ENCODE assay signal across 8 cellular contexts in genomic region chr11:75867778-75868374, GRCh38. TPM values are rescaled to one million over a fixed set of nuclear protein-coding genes. Genes with fewer than 3 reads are reported as not detected.
DNase-seq lines count a peak whose midpoint lies in the region; ATAC-seq and TF ChIP-seq lines count a peak whose summit lies in the region.

No MANE protein-coding gene starts in this region.

- no peaks in the 10 kb centered on the region for H3K27me3 Mint-ChIP-seq in activated CD4-positive, alpha-beta T cell treated with anti-CD3 and anti-CD28 coated beads for 36 hours
- no peaks in the 10 kb centered on the region for H3K27me3 Mint-ChIP-seq in natural killer cell (ENCODE audit: low read depth in 2 of 2)

- intact Hi-C loops in activated CD4-positive, alpha-beta T cell treated with anti-CD3 and anti-CD28 coated beads for 36 hours (cut with DNase I, micrococcal nuclease): loop anchor here (1.0 to 5.0 kb wide), 5 partner anchors 51 to 161 kb away; partner anchors contain the start of gene UVRAG (in 2 of the 2)
- intact Hi-C loops in natural killer cell (cut with micrococcal nuclease): loop anchor here (1.0 to 5.0 kb wide), 2 partner anchors 51 to 65 kb away; partner anchors contain the start of gene UVRAG
- intact Hi-C loops in aorta (cut with DNase I): loop anchor here (1.0 to 10.0 kb wide), 3 partner anchors 65 to 163 kb away; no protein-coding TSS in a partner anchor

- CTCF ChIA-PET in AG04449 (lab: Yijun Ruan, JAX): interaction anchor here (0.6 to 7.3 kb wide), 36 partner anchors 9 to 479 kb away, joined by 3 to 181 read pairs (median 4); partner anchors contain the start of gene UVRAG
- CTCF ChIA-PET in activated CD4-positive, alpha-beta T cell treated with anti-CD3 and anti-CD28 coated beads for 36 hours (lab: Charles Lee): interaction anchor here (0.5 to 5.4 kb wide), 24 partner anchors 12 to 1503 kb away, joined by 3 to 79 read pairs (median 4); no protein-coding TSS in a partner anchor

- H3K9me3 Mint-ChIP-seq in activated CD4-positive, alpha-beta T cell treated with anti-CD3 and anti-CD28 coated beads for 36 hours (ENCODE audit: low read depth): no peaks in the 10 kb centered on the region
- H3K9me3 Mint-ChIP-seq in natural killer cell: no peaks in the 10 kb centered on the region

- H3K4me3 Mint-ChIP-seq in activated CD4-positive, alpha-beta T cell treated with anti-CD3 and anti-CD28 coated beads for 36 hours: no peak overlapping the region
- H3K4me3 Mint-ChIP-seq in natural killer cell: no peak overlapping the region

- POLR2A ChIA-PET in AG04449 (lab: Yijun Ruan, JAX): no interaction called here
- POLR2A ChIA-PET in activated CD4-positive, alpha-beta T cell treated with anti-CD3 and anti-CD28 coated beads for 36 hours (lab: Charles Lee): no interaction called here

- no peaks in the 10 kb centered on the region for H3K36me3 ChIP-seq in aorta (ENCODE audit: control insufficient read depth in 1 of 2, insufficient read depth in 2 of 2, low read length in 1 of 2)

- H3K4me1 Mint-ChIP-seq in activated CD4-positive, alpha-beta T cell treated with anti-CD3 and anti-CD28 coated beads for 36 hours: peaks cover 8% of the 10 kb centered on the region
- peaks cover 6 to 13% of the 10 kb centered on the region in 2 donors for H3K4me1 Mint-ChIP-seq in natural killer cell

- no peaks in the 10 kb centered on the region for H3K4me1 ChIP-seq in aorta (ENCODE audit: control insufficient read depth in 1 of 2, insufficient read depth in 2 of 2, low read length in 2 of 2)

- no peak overlapping the region for H3K27ac Mint-ChIP-seq in activated CD4-positive, alpha-beta T cell treated with anti-CD3 and anti-CD28 coated beads for 36 hours
- H3K27ac Mint-ChIP-seq in natural killer cell: no peak overlapping the region

- H3K27ac ChIP-seq in aorta (ENCODE audit: low read depth in 1 of 2, low read length in 2 of 2): no peak overlapping the region

- no peak overlapping the region for H3K4me3 ChIP-seq in AG04449 (ENCODE audit: low read depth, low read length)
- no peak overlapping the region for H3K4me3 ChIP-seq in aorta (ENCODE audit: low read length in 2 of 2)

- DNase-seq in AG04449 (ENCODE audit: low read depth, low spot score) (no peak), GM04503 (ENCODE audit: low read depth) (peak; percentile 1), NCI-H146 treated with DMSO at 0.1 percent for 48 hours (lab: John Stamatoyannopoulos, UW; ENCODE audit: unreplicated experiment) (peak; percentile 26), natural killer cell (no peak), aorta (no peak)
- DNase-seq in activated CD4-positive, alpha-beta T cell treated with anti-CD3 and anti-CD28 coated beads for 36 hours: peak; percentile 53

- H3K9me3 ChIP-seq in aorta (ENCODE audit: control insufficient read depth, low read length): no peaks in the 10 kb centered on the region

- peak; percentile 58 for ATAC-seq in activated CD4-positive, alpha-beta T cell treated with anti-CD3 and anti-CD28 coated beads for 36 hours
- ATAC-seq in esophagus mucosa: peak; percentile 70
- ATAC-seq in natural killer cell: peak; percentile 58 to 75 (median 71)
- ATAC-seq in aorta (ENCODE audit: low FRiP score): peak; percentile 60
- ATAC-seq in HG02938 (IDR thresholded peaks at IDR 0.05; ENCODE audit: unreplicated experiment): no peak

- peaks cover 2% of the 10 kb centered on the region for H3K36me3 Mint-ChIP-seq in activated CD4-positive, alpha-beta T cell treated with anti-CD3 and anti-CD28 coated beads for 36 hours (ENCODE audit: low read depth)
- H3K36me3 Mint-ChIP-seq in natural killer cell: no peaks in the 10 kb centered on the region

- 28 to 36% methylated on average over 6 of the region's 6 CpGs for WGBS in aorta, 2 donors

- no peaks in the 10 kb centered on the region for H3K27me3 ChIP-seq in aorta (ENCODE audit: control insufficient read depth in 1 of 2, insufficient read depth in 2 of 2, low read length in 1 of 2)

- TF ChIP-seq CTCF in AG04449 (IDR thresholded peaks at IDR 0.05; ENCODE audit: insufficient read depth, low read length, missing control alignments): peak; percentile 41
- TF ChIP-seq CTCF in natural killer cell (IDR thresholded peaks at IDR 0.05): peak; percentile 88

RNA-seq across cellular contexts. Expression of gene UVRAG, which starts 52.9 kb away (rescaled TPM):
- 10 to 100 TPM; 11.4 to 13.4 TPM for total RNA-seq in activated CD4-positive, alpha-beta T cell treated with anti-CD3 and anti-CD28 coated beads for 36 hours
- total RNA-seq in esophagus mucosa (8.8 TPM), natural killer cell (10 to 100 TPM; 39.9 to 52.5 (median 41.4) TPM), aorta (10 to 100 TPM; 27.0 to 47.0 TPM)
- 10 to 100 TPM in 1 of 2 donors, 1 to 10 TPM in 1; 7.9 to 13.3 TPM for polyA plus RNA-seq in aorta

Comparison
In these comparisons a context has a peak if more than half of its experiments do, and no peak if none do; other contexts are left out.
1. DNase-seq: peak in GM04503 (single experiment), NCI-H146 treated with DMSO at 0.1 percent for 48 hours (single experiment) and activated CD4-positive, alpha-beta T cell treated with anti-CD3 and anti-CD28 coated beads for 36 hours (single experiment); none in AG04449 (single experiment), natural killer cell (single experiment) and aorta (0 of 2).